Comparison of ENCODE assay signal across 14 cellular contexts in the genomic region with DNA sequence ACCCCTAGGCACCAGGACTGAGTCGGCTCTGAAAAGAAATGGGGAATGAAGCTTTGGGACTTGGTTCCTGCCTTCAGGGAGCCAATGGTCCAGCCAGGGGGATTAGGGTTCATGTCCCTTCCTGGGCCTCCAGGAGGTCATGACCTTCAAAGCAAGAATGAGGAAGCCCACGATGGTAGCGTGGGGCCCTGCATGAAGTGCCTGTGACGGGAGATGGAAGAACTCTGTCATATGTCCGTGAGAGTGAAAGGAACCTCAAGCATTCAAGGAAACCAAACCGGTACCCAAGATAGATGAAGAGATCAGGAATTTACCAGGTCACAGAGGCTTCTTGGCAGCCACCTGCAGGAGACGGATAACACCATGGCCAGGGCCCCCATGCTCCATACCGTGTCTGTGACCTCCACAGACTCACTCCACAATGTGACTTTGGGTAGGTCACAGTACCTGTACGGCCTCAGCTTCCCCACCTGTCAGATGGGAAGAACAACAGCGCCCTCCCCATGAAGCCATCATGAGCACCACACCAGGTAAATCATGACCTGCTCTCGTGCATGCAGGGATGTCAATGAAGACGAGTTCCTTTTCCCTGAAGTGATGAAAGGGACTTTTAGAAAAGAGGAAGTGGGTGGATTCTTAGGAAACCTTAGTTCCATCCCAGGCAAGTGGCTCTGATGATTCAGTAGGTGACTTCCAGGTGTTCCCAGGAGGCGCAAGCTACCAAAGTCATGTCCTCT. TPM values are rescaled to one million over a fixed set of nuclear protein-coding genes. Genes with fewer than 3 reads are reported as not detected.
DNase-seq lines count a peak whose midpoint lies in the region; ATAC-seq and TF ChIP-seq lines count a peak whose summit lies in the region.
"Had no signal": no experiment of that assay in that cellular context is flagged by ENCODE, and none has a peak within 500 bp of the region (broad histone marks: within the 10 kb centered on the region; RNA-seq: fewer than 3 reads in every experiment).

No MANE protein-coding gene starts in this region.

- H3K36me3 Mint-ChIP-seq in T-helper 1 cell treated with Interleukin-12 subunit alpha and Interleukin-12 subunit beta and Interleukin-4 antibody, amounts not matched to agents 30 μg/mL and 1 μg/mL, for 36 hours (ENCODE audit: low read depth), result no peaks in the 10 kb centered on the region
- no peaks in the 10 kb centered on the region for H3K36me3 Mint-ChIP-seq in IgD-negative memory B cell
- no peaks in the 10 kb centered on the region for H3K36me3 Mint-ChIP-seq in activated CD4-positive, alpha-beta memory T cell treated with anti-CD3 and anti-CD28 coated beads for 36 hours
- no peaks in the 10 kb centered on the region for H3K36me3 Mint-ChIP-seq in naive B cell

- DNase-seq in T-helper 1 cell (no peak), naive B cell (no peak), amygdala (lab: John Stamatoyannopoulos, UW) (no peak), coronary artery (ENCODE audit: low spot score) (no peak), NCI-H1930 (lab: John Stamatoyannopoulos, UW) (no peak)
- peak; percentile 27 for DNase-seq in activated CD4-positive, alpha-beta memory T cell treated with anti-CD3 and anti-CD28 coated beads for 36 hours
- DNase-seq: activated gamma-delta T cell, cerebellar nuclear complex, head of caudate nucleus, NCI-H524, psoas muscle, upper lobe of right lung had no signal

- ATAC-seq in naive B cell (ENCODE audit: low read depth in 2 of 2), result peak in 1 of 2 donors; percentile 59
- ATAC-seq: psoas muscle, upper lobe of right lung had no signal

- CTCF ChIA-PET in activated CD4-positive, alpha-beta memory T cell treated with anti-CD3 and anti-CD28 coated beads for 36 hours (lab: Charles Lee), result interaction anchor here (0.9 to 4.9 kb wide), 2 partner anchors 9 to 41 kb away, joined by 3 to 27 read pairs; no protein-coding TSS in a partner anchor

- no peak overlapping the region for H3K27ac ChIP-seq in coronary artery
- H3K27ac ChIP-seq: psoas muscle, upper lobe of right lung had no signal

- H3K27me3 Mint-ChIP-seq in T-helper 1 cell treated with Interleukin-12 subunit alpha and Interleukin-12 subunit beta and Interleukin-4 antibody, amounts not matched to agents 30 μg/mL and 1 μg/mL, for 36 hours (ENCODE audit: low read depth), result no peaks in the 10 kb centered on the region
- no peaks in the 10 kb centered on the region for H3K27me3 Mint-ChIP-seq in IgD-negative memory B cell
- H3K27me3 Mint-ChIP-seq in activated CD4-positive, alpha-beta memory T cell treated with anti-CD3 and anti-CD28 coated beads for 36 hours, result no peaks in the 10 kb centered on the region
- H3K27me3 Mint-ChIP-seq in naive B cell, result no peaks in the 10 kb centered on the region

- POLR2A ChIA-PET in activated CD4-positive, alpha-beta memory T cell treated with anti-CD3 and anti-CD28 coated beads for 36 hours (lab: Charles Lee), result interaction anchor here (1.7 kb wide), 1 partner anchor 12 kb away, joined by 5 read pairs; no protein-coding TSS in a partner anchor

- peak overlapping the region; percentile 8 for H3K4me3 Mint-ChIP-seq in T-helper 1 cell treated with Interleukin-12 subunit alpha and Interleukin-12 subunit beta and Interleukin-4 antibody, amounts not matched to agents 30 μg/mL and 1 μg/mL, for 36 hours
- H3K4me3 Mint-ChIP-seq in IgD-negative memory B cell (peak overlapping the region in 3 of 4 donors; percentile 2 to 83 (median 14)), naive B cell (peak overlapping the region in 5 of 8 donors; percentile 13 to 78 (median 36))
- H3K4me3 Mint-ChIP-seq in activated CD4-positive, alpha-beta memory T cell treated with anti-CD3 and anti-CD28 coated beads for 36 hours, result peak overlapping the region; percentile 46

- H3K4me3 ChIP-seq in coronary artery, result no peak overlapping the region
- H3K4me3 ChIP-seq: psoas muscle, upper lobe of right lung had no signal

- peak overlapping the region; percentile 62 for H3K27ac Mint-ChIP-seq in T-helper 1 cell treated with Interleukin-12 subunit alpha and Interleukin-12 subunit beta and Interleukin-4 antibody, amounts not matched to agents 30 μg/mL and 1 μg/mL, for 36 hours
- peak overlapping the region in 2 of 3 donors; percentile 62 to 83 for H3K27ac Mint-ChIP-seq in IgD-negative memory B cell
- peak overlapping the region; percentile 77 for H3K27ac Mint-ChIP-seq in activated CD4-positive, alpha-beta memory T cell treated with anti-CD3 and anti-CD28 coated beads for 36 hours
- H3K27ac Mint-ChIP-seq in naive B cell, result peak overlapping the region in 5 of 6 donors; percentile 34 to 96 (median 73)

- peaks cover 39% of the 10 kb centered on the region for H3K4me1 Mint-ChIP-seq in T-helper 1 cell treated with Interleukin-12 subunit alpha and Interleukin-12 subunit beta and Interleukin-4 antibody, amounts not matched to agents 30 μg/mL and 1 μg/mL, for 36 hours (ENCODE audit: low read depth)
- H3K4me1 Mint-ChIP-seq in IgD-negative memory B cell, result peaks cover 33 to 65% (median 60%) of the 10 kb centered on the region in 3 donors
- peaks cover 46% of the 10 kb centered on the region for H3K4me1 Mint-ChIP-seq in activated CD4-positive, alpha-beta memory T cell treated with anti-CD3 and anti-CD28 coated beads for 36 hours (ENCODE audit: low read depth)
- peaks cover 69 to 84% (median 77%) of the 10 kb centered on the region in 3 donors for H3K4me1 Mint-ChIP-seq in naive B cell

- no peaks in the 10 kb centered on the region for H3K9me3 Mint-ChIP-seq in T-helper 1 cell treated with Interleukin-12 subunit alpha and Interleukin-12 subunit beta and Interleukin-4 antibody, amounts not matched to agents 30 μg/mL and 1 μg/mL, for 36 hours
- H3K9me3 Mint-ChIP-seq in IgD-negative memory B cell (no peaks in the 10 kb centered on the region), naive B cell (no peaks in the 10 kb centered on the region)
- no peaks in the 10 kb centered on the region for H3K9me3 Mint-ChIP-seq in activated CD4-positive, alpha-beta memory T cell treated with anti-CD3 and anti-CD28 coated beads for 36 hours

- no peak for TF ChIP-seq CTCF in coronary artery (IDR thresholded peaks at IDR 0.05)

- intact Hi-C loops in activated CD4-positive, alpha-beta memory T cell treated with anti-CD3 and anti-CD28 coated beads for 36 hours (cut with micrococcal nuclease), result no loop called here

RNA-seq across cellular contexts. Expression of a gene that starts 23.3 kb away (rescaled TPM):
- polyA plus RNA-seq in IgD-negative memory B cell, result not detected
- under 1 TPM in 1 of 2 experiments, not detected in 1; 0.29 TPM for total RNA-seq in activated CD4-positive, alpha-beta memory T cell treated with anti-CD3 and anti-CD28 coated beads for 36 hours
- not detected for polyA plus RNA-seq in naive B cell (ENCODE audit: low read depth in 6 of 6)

RNA-seq across cellular contexts. Expression of a gene that starts 43.0 kb away (rescaled TPM):
- 5.0 TPM for polyA plus RNA-seq in IgD-negative memory B cell
- total RNA-seq in activated CD4-positive, alpha-beta memory T cell treated with anti-CD3 and anti-CD28 coated beads for 36 hours, result 10 to 100 TPM; 65.9 to 68.4 TPM
- 1 to 10 TPM in 2 of 6 donors, under 1 TPM in 3, not detected in 1; 0.10 to 1.5 (median 0.62) TPM for polyA plus RNA-seq in naive B cell (ENCODE audit: low read depth in 6 of 6)
